12 cellular contexts compared by ENCODE assay signal in the genomic region with DNA sequence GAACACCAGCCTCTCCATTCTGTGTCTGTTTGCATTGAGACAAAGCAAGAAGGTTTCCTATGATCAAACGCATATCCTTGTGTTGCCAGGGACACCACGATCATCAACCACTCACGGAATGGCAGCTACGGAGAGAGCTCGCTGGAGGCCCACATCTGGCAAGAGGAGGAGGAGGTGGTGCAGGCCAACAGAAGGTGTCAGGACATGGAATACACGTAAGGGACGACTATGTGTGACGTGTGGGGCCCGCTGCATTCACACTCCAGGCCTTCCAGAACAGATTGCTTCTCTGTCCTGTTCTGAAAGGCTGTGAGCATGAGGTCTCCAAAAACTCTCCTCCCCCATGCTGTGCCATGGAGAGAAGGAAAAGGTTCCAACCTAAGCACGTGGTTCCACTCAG.
"Had no signal": no experiment of that assay in that cellular context is flagged by ENCODE, and none has a peak within 500 bp of the region (broad histone marks: within the 10 kb centered on the region; RNA-seq: fewer than 3 reads in every experiment).

No MANE protein-coding gene starts in this region.

- H3K9me3 ChIP-seq: heart left ventricle, mucosa of descending colon, pancreas, suprapubic skin, thyroid gland had no signal

- H3K4me3 ChIP-seq: heart left ventricle, mucosa of descending colon, pancreas, suprapubic skin, thyroid gland had no signal

- H3K27me3 ChIP-seq: heart left ventricle, pancreas, suprapubic skin, thyroid gland had no signal

- DNase-seq: cerebellar nuclear complex; heart left ventricle; hippocampal formation; mucosa of descending colon; naive thymus-derived CD8-positive, alpha-beta T cell; occipital lobe; pancreas; stimulated activated CD4-positive, alpha-beta T cell treated with anti-CD3 and anti-CD28 coated beads, Interleukin-2, amount 100 ng/mL, for 48 hours; stimulated activated naive CD4-positive, alpha-beta T cell treated with Interleukin-2 at 50 U/mL for 16 hours; thyroid gland had no signal

- H3K27ac ChIP-seq: heart left ventricle, pancreas, suprapubic skin, thyroid gland had no signal

- ATAC-seq: heart left ventricle; mucosa of descending colon; naive thymus-derived CD8-positive, alpha-beta T cell; pancreas; sciatic nerve had no signal

- H3K4me1 ChIP-seq: heart left ventricle, pancreas, suprapubic skin, thyroid gland had no signal
